ENCODE assay signal across 8 cellular contexts in the genomic region with DNA sequence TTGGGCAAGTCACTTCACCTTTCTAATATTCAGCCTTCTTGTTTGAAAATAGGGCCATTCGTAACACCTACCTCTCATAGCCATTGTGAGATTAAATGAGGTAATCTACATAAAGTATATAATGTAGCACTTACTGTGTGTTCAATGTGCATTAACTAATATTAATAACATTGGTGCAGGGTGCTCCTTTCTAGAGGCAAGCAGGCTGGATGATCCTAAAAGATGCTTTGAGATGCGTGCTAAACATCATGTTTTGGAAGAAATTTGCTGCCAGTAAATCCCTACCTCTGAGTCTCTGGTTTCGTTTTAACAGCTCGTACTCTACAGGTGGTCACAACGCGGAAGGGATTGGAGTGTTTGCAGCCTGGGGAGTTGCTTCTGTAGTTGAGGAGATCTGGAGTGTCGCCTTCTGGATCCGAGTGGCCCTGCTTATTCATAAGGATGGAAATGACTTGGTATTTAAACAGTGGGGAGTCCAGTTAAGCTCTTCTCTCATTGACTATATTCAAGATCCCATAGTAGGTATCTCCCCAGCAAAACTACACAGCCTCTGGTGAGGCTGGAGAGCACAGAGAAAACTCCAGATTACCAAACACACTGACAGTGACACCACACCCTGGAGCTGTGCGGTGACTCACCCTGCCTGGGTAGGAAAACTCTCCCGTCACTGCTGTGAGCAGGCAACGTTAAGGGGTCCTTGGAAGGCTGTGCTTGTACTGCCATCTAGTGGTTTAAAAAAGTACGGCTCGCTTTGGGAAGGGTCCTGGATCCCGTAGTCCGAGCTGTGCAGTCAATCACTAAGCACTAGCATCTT.
DNase-seq lines count a peak whose midpoint lies in the region; FAIRE-seq and TF ChIP-seq lines count a peak whose summit lies in the region.

No MANE protein-coding gene starts in this region.

- peak; percentile 96 for TF ChIP-seq CTCF in neural cell (IDR thresholded peaks at IDR 0.05; ENCODE audit: poor library complexity, severe bottlenecking)

- no peaks in the 10 kb centered on the region for H3K79me2 ChIP-seq in neural cell (replicated peaks; ENCODE audit: insufficient read depth, low read length)

- FAIRE-seq in G401.6 (lab: Jason Lieb, UNC), result peak; percentile 83
- peak; percentile 85 for FAIRE-seq in RCC 7860 (lab: Jason Lieb, UNC)

- DNase-seq in HAP-1 (ENCODE audit: low spot score in 2 of 2) (peak; percentile 77 to 87), LoVo (ENCODE audit: low spot score) (peak; percentile 88), RCC 7860 (ENCODE audit: low spot score) (peak; percentile 71), fibroblast of gingiva (ENCODE audit: low read depth) (peak; percentile 89), stromal cell of bone marrow (ENCODE audit: low read depth) (peak; percentile 93)
- DNase-seq in activated T-cell treated with anti-CD3 and anti-CD28 coated beads, Interleukin-2, amount 50 U/mL, for 48 hours, result peak; percentile 86 to 88

- H3K4me3 ChIP-seq in HAP-1 (no peak overlapping the region), neural cell (ENCODE audit: low read length) (no peak overlapping the region)

- no peak for TF ChIP-seq EP300 in neural cell (conservative IDR thresholded peaks at IDR 0.05; ENCODE audit: poor library complexity, severe bottlenecking)

- H4K20me1 ChIP-seq in neural cell (ENCODE audit: insufficient read depth), result no peaks in the 10 kb centered on the region

- H3K36me3 ChIP-seq in HAP-1 (replicated peaks) (no peaks in the 10 kb centered on the region), neural cell (ENCODE audit: insufficient read depth, low read length) (no peaks in the 10 kb centered on the region)

- H3K27ac ChIP-seq in neural cell (ENCODE audit: low read length), result peak overlapping the region; percentile 34

- no peak overlapping the region for H3K9ac ChIP-seq in neural cell (ENCODE audit: low read length)

- peak; percentile 100 for TF ChIP-seq RAD21 in neural cell (conservative IDR thresholded peaks at IDR 0.05)

- H3K4me2 ChIP-seq in neural cell (ENCODE audit: low read length), result no peak overlapping the region

- no peak overlapping the region for H2AFZ ChIP-seq in neural cell (ENCODE audit: low read depth, low read length)

- H3K27me3 ChIP-seq in HAP-1 (ENCODE audit: low read depth) (no peaks in the 10 kb centered on the region), neural cell (ENCODE audit: insufficient read depth, low read depth, low read length) (no peaks in the 10 kb centered on the region)

- in situ Hi-C loops in HAP-1 (cut with MboI; ENCODE audit: low sequenced_read_pairs), result loop anchor here (5.0 to 10.0 kb wide), 2 partner anchors 184 to 542 kb away; a partner anchor contains a TSS

- no peaks in the 10 kb centered on the region for H3K9me2 ChIP-seq in neural cell (ENCODE audit: insufficient read depth, low read length)

- H3K4me1 ChIP-seq in HAP-1, result no peaks in the 10 kb centered on the region

- no peaks in the 10 kb centered on the region for H3K9me3 ChIP-seq in HAP-1
- H3K9me3 ChIP-seq in neural cell (ENCODE audit: low read length), result no peaks in the 10 kb centered on the region

- no peaks in the 10 kb centered on the region for H3F3A ChIP-seq in neural cell (ENCODE audit: insufficient read depth, low read length, poor library complexity, severe bottlenecking)

TF ChIP-seq in neural cell, 6 proteins besides CTCF, POLR2A, EP300 and RAD21:
- TF ChIP-seq EZH2 (IDR thresholded peaks at IDR 0.05; ENCODE audit: borderline replicate concordance, insufficient read depth, low read length, poor library complexity, severe bottlenecking) (no peak), POLR2AphosphoS5 (IDR thresholded peaks at IDR 0.05) (no peak), TAF1 (IDR thresholded peaks at IDR 0.05; ENCODE audit: low read depth) (no peak), MXI1 (conservative IDR thresholded peaks at IDR 0.05; ENCODE audit: poor library complexity, severe bottlenecking) (peak; percentile 39), SMC3 (conservative IDR thresholded peaks at IDR 0.05; ENCODE audit: poor library complexity) (peak; percentile 99)
- TF ChIP-seq, protein P1, sequence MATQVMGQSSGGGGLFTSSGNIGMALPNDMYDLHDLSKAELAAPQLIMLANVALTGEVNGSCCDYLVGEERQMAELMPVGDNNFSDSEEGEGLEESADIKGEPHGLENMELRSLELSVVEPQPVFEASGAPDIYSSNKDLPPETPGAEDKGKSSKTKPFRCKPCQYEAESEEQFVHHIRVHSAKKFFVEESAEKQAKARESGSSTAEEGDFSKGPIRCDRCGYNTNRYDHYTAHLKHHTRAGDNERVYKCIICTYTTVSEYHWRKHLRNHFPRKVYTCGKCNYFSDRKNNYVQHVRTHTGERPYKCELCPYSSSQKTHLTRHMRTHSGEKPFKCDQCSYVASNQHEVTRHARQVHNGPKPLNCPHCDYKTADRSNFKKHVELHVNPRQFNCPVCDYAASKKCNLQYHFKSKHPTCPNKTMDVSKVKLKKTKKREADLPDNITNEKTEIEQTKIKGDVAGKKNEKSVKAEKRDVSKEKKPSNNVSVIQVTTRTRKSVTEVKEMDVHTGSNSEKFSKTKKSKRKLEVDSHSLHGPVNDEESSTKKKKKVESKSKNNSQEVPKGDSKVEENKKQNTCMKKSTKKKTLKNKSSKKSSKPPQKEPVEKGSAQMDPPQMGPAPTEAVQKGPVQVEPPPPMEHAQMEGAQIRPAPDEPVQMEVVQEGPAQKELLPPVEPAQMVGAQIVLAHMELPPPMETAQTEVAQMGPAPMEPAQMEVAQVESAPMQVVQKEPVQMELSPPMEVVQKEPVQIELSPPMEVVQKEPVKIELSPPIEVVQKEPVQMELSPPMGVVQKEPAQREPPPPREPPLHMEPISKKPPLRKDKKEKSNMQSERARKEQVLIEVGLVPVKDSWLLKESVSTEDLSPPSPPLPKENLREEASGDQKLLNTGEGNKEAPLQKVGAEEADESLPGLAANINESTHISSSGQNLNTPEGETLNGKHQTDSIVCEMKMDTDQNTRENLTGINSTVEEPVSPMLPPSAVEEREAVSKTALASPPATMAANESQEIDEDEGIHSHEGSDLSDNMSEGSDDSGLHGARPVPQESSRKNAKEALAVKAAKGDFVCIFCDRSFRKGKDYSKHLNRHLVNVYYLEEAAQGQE (IDR thresholded peaks at IDR 0.05; ENCODE audit: borderline replicate concordance), result no peak
TF ChIP-seq in neural cell: peak in this region for 2.
